Comparison of ENCODE assay signal across 10 cellular contexts in genomic region chr9:95089257-95089873, GRCh38.
DNase-seq lines count a peak whose midpoint lies in the region; ATAC-seq and TF ChIP-seq lines count a peak whose summit lies in the region.
"Had no signal": no experiment of that assay in that cellular context is flagged by ENCODE, and none has a peak within 500 bp of the region (broad histone marks: within the 10 kb centered on the region; RNA-seq: fewer than 3 reads in every experiment).

No MANE protein-coding gene starts in this region.

- H3K27me3 ChIP-seq in heart right ventricle, result no peaks in the 10 kb centered on the region
- no peaks in the 10 kb centered on the region for H3K27me3 ChIP-seq in gastroesophageal sphincter
- no peaks in the 10 kb centered on the region for H3K27me3 ChIP-seq in aorta (ENCODE audit: control insufficient read depth in 1 of 2, insufficient read depth in 2 of 2, low read length in 1 of 2)
- H3K27me3 ChIP-seq: ovary had no signal

- H3K36me3 Mint-ChIP-seq in progenitor cell of endocrine pancreas (ENCODE audit: insufficient read depth), result peaks cover 19% of the 10 kb centered on the region

- H3K4me1 Mint-ChIP-seq in progenitor cell of endocrine pancreas (ENCODE audit: low read depth), result peaks cover 34% of the 10 kb centered on the region

- H3K9me3 ChIP-seq in heart right ventricle (no peaks in the 10 kb centered on the region), gastroesophageal sphincter (no peaks in the 10 kb centered on the region), aorta (ENCODE audit: control insufficient read depth, low read length) (no peaks in the 10 kb centered on the region)
- H3K9me3 ChIP-seq: ovary had no signal

- intact Hi-C loops in heart right ventricle (cut with DNase I) (loop anchor here in 3 of 10 donors (10.0 kb wide), 3 partner anchors 55 to 75 kb away; no protein-coding TSS in a partner anchor), left cardiac atrium (cut with DNase I) (no loop called here), aorta (cut with DNase I) (loop anchor here in 1 of 2 donors (10.0 kb wide), 1 partner anchor 305 kb away; no protein-coding TSS in a partner anchor)

- ATAC-seq in heart right ventricle (no peak), left cardiac atrium (no peak), gastroesophageal sphincter (no peak), aorta (ENCODE audit: low FRiP score) (no peak), HG02798 (IDR thresholded peaks at IDR 0.05; ENCODE audit: poor library complexity, unreplicated experiment) (no peak)

- no peak for TF ChIP-seq POLR2A in gastroesophageal sphincter (IDR thresholded peaks at IDR 0.05)

- H3K4me3 Mint-ChIP-seq in progenitor cell of endocrine pancreas (ENCODE audit: low read depth), result no peak overlapping the region

- H3K4me1 ChIP-seq in heart right ventricle (peaks cover 40 to 100% (median 94%) of the 10 kb centered on the region in 9 donors), gastroesophageal sphincter (peaks cover 8 to 100% (median 59%) of the 10 kb centered on the region in 3 donors), aorta (ENCODE audit: control insufficient read depth in 1 of 2, insufficient read depth in 2 of 2, low read length in 2 of 2) (peaks cover 0 to 9% of the 10 kb centered on the region in 2 donors)

- TF ChIP-seq CTCF in heart right ventricle (IDR thresholded peaks at IDR 0.05) (no peak), gastroesophageal sphincter (IDR thresholded peaks at IDR 0.05) (no peak), progenitor cell of endocrine pancreas (IDR thresholded peaks at IDR 0.05; ENCODE audit: unreplicated experiment) (no peak)

- H3K27ac ChIP-seq in heart right ventricle, result peak overlapping the region in 9 of 10 donors; percentile 75 to 88 (median 82)
- peak overlapping the region; percentile 45 to 89 (median 81) for H3K27ac ChIP-seq in gastroesophageal sphincter
- H3K27ac ChIP-seq in aorta (ENCODE audit: low read depth in 1 of 2, low read length in 2 of 2), result peak overlapping the region; percentile 49 to 75

- 76 to 78% methylated on average over 14 of the region's 14 CpGs for WGBS in heart right ventricle, 2 donors
- 45% methylated on average over 2 of the region's 14 CpGs; no CpG with 5 or more reads in 1 of the 2 donors for WGBS in gastroesophageal sphincter (ENCODE audit: low coverage in 1 of 2), 2 donors
- WGBS in aorta, 2 donors, result 41 to 43% methylated on average over 14 of the region's 14 CpGs

- H3K9me3 Mint-ChIP-seq in progenitor cell of endocrine pancreas (ENCODE audit: low read depth), result no peaks in the 10 kb centered on the region

- H3K27ac Mint-ChIP-seq in progenitor cell of endocrine pancreas, result peak overlapping the region; percentile 62

- H3K4me3 ChIP-seq in heart right ventricle, result no peak overlapping the region
- no peak overlapping the region for H3K4me3 ChIP-seq in gastroesophageal sphincter
- no peak overlapping the region for H3K4me3 ChIP-seq in aorta (ENCODE audit: low read length in 2 of 2)
- H3K4me3 ChIP-seq: ovary had no signal

- no peak for DNase-seq in heart right ventricle
- DNase-seq in left cardiac atrium, result no peak
- DNase-seq in progenitor cell of endocrine pancreas (ENCODE audit: low spot score, unreplicated experiment), result no peak
- DNase-seq in aorta, result peak; percentile 52 to 64
- no peak for DNase-seq in AML-193 (lab: John Stamatoyannopoulos, UW)
- no peak for DNase-seq in COR-L47 (lab: John Stamatoyannopoulos, UW)
- DNase-seq: activated CD4-positive, alpha-beta T cell treated with anti-CD3 and anti-CD28 coated beads, Interleukin-2, amount 50 U/mL, for 4 hours had no signal

- TF ChIP-seq EP300 in gastroesophageal sphincter (IDR thresholded peaks at IDR 0.05), result no peak

- no peaks in the 10 kb centered on the region for H3K27me3 Mint-ChIP-seq in progenitor cell of endocrine pancreas

- peaks cover 0 to 62% (median 30%) of the 10 kb centered on the region in 9 donors for H3K36me3 ChIP-seq in heart right ventricle
- H3K36me3 ChIP-seq in gastroesophageal sphincter, result peaks cover 0 to 49% of the 10 kb centered on the region in 2 donors
- peaks cover 0 to 3% of the 10 kb centered on the region in 2 donors for H3K36me3 ChIP-seq in aorta (ENCODE audit: control insufficient read depth in 1 of 2, insufficient read depth in 2 of 2, low read length in 1 of 2)
- H3K36me3 ChIP-seq: ovary had no signal

Comparison
In these comparisons a context has a peak if more than half of its experiments do, and no peak if none do; other contexts are left out.
1. DNase-seq: peak in aorta (2 of 2); none in heart right ventricle (0 of 2), left cardiac atrium (single experiment), progenitor cell of endocrine pancreas (single experiment), AML-193 (0 of 2) and COR-L47 (single experiment).
2. Peak in every context shown above with its lines, with median percentiles within 50 percentile points of each other: H3K27ac ChIP-seq.